In the genomic region with DNA sequence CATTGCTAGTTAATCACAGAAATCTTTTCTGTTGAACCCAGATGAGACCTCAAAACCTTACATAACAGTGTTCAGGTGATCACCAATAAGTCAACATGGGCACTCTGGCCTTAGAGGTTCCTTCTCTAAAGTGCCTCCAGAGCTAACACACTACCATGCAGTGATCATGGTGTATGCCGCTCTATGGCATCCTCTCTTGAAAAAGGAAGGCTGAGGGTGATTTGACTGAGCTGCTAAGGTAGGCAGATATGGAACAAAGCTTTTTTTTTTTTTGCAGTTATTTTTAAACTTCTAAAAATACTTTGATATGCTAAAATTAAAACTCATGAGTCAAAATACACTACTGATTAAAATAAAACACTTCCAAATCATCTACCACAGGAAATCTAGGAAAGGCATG, we compare ENCODE assay signal across 23 cellular contexts. TPM values are rescaled to one million over a fixed set of nuclear protein-coding genes. Genes with fewer than 3 reads are reported as not detected.
DNase-seq lines count a peak whose midpoint lies in the region; ATAC-seq and TF ChIP-seq lines count a peak whose summit lies in the region.
"Had no signal": no experiment of that assay in that cellular context is flagged by ENCODE, and none has a peak within 500 bp of the region (broad histone marks: within the 10 kb centered on the region; RNA-seq: fewer than 3 reads in every experiment).

No MANE protein-coding gene starts in this region.

- peaks cover 11% of the 10 kb centered on the region for H3K36me3 ChIP-seq in RWPE2 (ENCODE audit: low read depth)
- H3K36me3 ChIP-seq: BLaER1 treated with 17β-estradiol and CSF1 and Interleukin-3, amounts not matched to agents 10 nM and 100 nM; HAP-1 had no signal

- intact Hi-C loops in Right ventricle myocardium superior (cut with DNase I), result no loop called here
- intact Hi-C loops in cardiac septum (cut with DNase I), result no loop called here
- intact Hi-C loops in activated T-helper 1 cell treated with anti-CD3 and anti-CD28 coated beads, Interleukin-12 subunit alpha, Interleukin-12 subunit beta, Interleukin-2, Interleukin-4 antibody, amounts not matched to agents 30 ng/mL and 10 ng/mL and 1 ng/mL, durations not matched to agents 14 hours and 24 hours and 36 hours (cut with micrococcal nuclease), result no loop called here

- TF ChIP-seq CTCF in RWPE2 (IDR thresholded peaks at IDR 0.05; ENCODE audit: poor library complexity, severe bottlenecking), result no peak
- no peak for TF ChIP-seq CTCF in glutamatergic neuron (IDR thresholded peaks at IDR 0.05; ENCODE audit: partially characterized antibody, unreplicated experiment)
- TF ChIP-seq CTCF in osteocyte (IDR thresholded peaks at IDR 0.05), result no peak

- peaks cover 2% of the 10 kb centered on the region for H3K27me3 Mint-ChIP-seq in glutamatergic neuron (ENCODE audit: unreplicated experiment)
- H3K27me3 Mint-ChIP-seq in osteocyte (ENCODE audit: unreplicated experiment), result no peaks in the 10 kb centered on the region
- H3K27me3 Mint-ChIP-seq in activated T-helper 1 cell treated with anti-CD3 and anti-CD28 coated beads, Interleukin-12 subunit alpha, Interleukin-12 subunit beta, Interleukin-2, Interleukin-4 antibody, amounts not matched to agents 30 ng/mL and 10 ng/mL and 1 ng/mL, durations not matched to agents 14 hours and 24 hours and 36 hours (ENCODE audit: insufficient read depth), result peaks cover 9% of the 10 kb centered on the region

- DNase-seq in Right ventricle myocardium superior (no peak), cardiac septum (ENCODE audit: low spot score) (no peak), RWPE2 (ENCODE audit: low spot score) (no peak), glutamatergic neuron (no peak), osteocyte (ENCODE audit: extremely low spot score, unreplicated experiment) (no peak)
- DNase-seq in activated T-helper 1 cell treated with anti-CD3 and anti-CD28 coated beads, Interleukin-12 subunit alpha, Interleukin-12 subunit beta, Interleukin-2, Interleukin-4 antibody, amounts not matched to agents 30 ng/mL and 10 ng/mL and 1 ng/mL, durations not matched to agents 14 hours and 24 hours and 36 hours (ENCODE audit: low spot score), result no peak
- DNase-seq: Caco-2; CD4-positive, alpha-beta memory T cell; DMS 273 treated with DMSO at 0.1 percent for 48 hours; DMS79 treated with DMSO at 0.1 percent for 48 hours; Karpas-422; NCI-H1417 treated with DMSO at 0.1 percent for 48 hours; NCI-H187; NCI-H2107; NCI-H446 treated with DMSO at 0.1 percent for 48 hours; NCI-H526 treated with DMSO at 0.1 percent for 48 hours; OCI-M1; SIG-M5 had no signal

- H3K9me3 ChIP-seq in RWPE2 (ENCODE audit: severe bottlenecking), result no peaks in the 10 kb centered on the region
- H3K9me3 ChIP-seq: Caco-2, HAP-1 had no signal

- H3K36me3 Mint-ChIP-seq in glutamatergic neuron (ENCODE audit: unreplicated experiment), result peaks cover 4% of the 10 kb centered on the region
- peaks cover 9% of the 10 kb centered on the region for H3K36me3 Mint-ChIP-seq in osteocyte (ENCODE audit: unreplicated experiment)
- H3K36me3 Mint-ChIP-seq in activated T-helper 1 cell treated with anti-CD3 and anti-CD28 coated beads, Interleukin-12 subunit alpha, Interleukin-12 subunit beta, Interleukin-2, Interleukin-4 antibody, amounts not matched to agents 30 ng/mL and 10 ng/mL and 1 ng/mL, durations not matched to agents 14 hours and 24 hours and 36 hours (ENCODE audit: low read depth), result no peaks in the 10 kb centered on the region
- H3K36me3 Mint-ChIP-seq: CD4-positive, alpha-beta memory T cell had no signal

- H3K27ac ChIP-seq in RWPE2 (ENCODE audit: poor library complexity, severe bottlenecking), result peak overlapping the region; percentile 1
- H3K27ac ChIP-seq: 22Rv1; BLaER1 treated with 17β-estradiol and CSF1 and Interleukin-3, amounts not matched to agents 10 nM and 100 nM had no signal

- H3K4me3 ChIP-seq in RWPE2 (ENCODE audit: severe bottlenecking), result no peak overlapping the region
- H3K4me3 ChIP-seq: BLaER1 treated with 17β-estradiol and CSF1 and Interleukin-3, amounts not matched to agents 10 nM and 100 nM; HAP-1 had no signal

- H3K9me3 Mint-ChIP-seq in glutamatergic neuron (ENCODE audit: unreplicated experiment) (peaks cover 2% of the 10 kb centered on the region), osteocyte (ENCODE audit: unreplicated experiment) (no peaks in the 10 kb centered on the region)
- no peaks in the 10 kb centered on the region for H3K9me3 Mint-ChIP-seq in activated T-helper 1 cell treated with anti-CD3 and anti-CD28 coated beads, Interleukin-12 subunit alpha, Interleukin-12 subunit beta, Interleukin-2, Interleukin-4 antibody, amounts not matched to agents 30 ng/mL and 10 ng/mL and 1 ng/mL, durations not matched to agents 14 hours and 24 hours and 36 hours

- H3K27ac Mint-ChIP-seq in glutamatergic neuron (ENCODE audit: unreplicated experiment) (peak overlapping the region; percentile 38), osteocyte (ENCODE audit: unreplicated experiment) (peak overlapping the region; percentile 55)
- no peak overlapping the region for H3K27ac Mint-ChIP-seq in activated T-helper 1 cell treated with anti-CD3 and anti-CD28 coated beads, Interleukin-12 subunit alpha, Interleukin-12 subunit beta, Interleukin-2, Interleukin-4 antibody, amounts not matched to agents 30 ng/mL and 10 ng/mL and 1 ng/mL, durations not matched to agents 14 hours and 24 hours and 36 hours
- H3K27ac Mint-ChIP-seq: CD4-positive, alpha-beta memory T cell had no signal

- H3K4me1 ChIP-seq in RWPE2 (ENCODE audit: insufficient read depth, poor library complexity, severe bottlenecking), result peaks cover 51% of the 10 kb centered on the region

- no peak overlapping the region for H3K4me3 Mint-ChIP-seq in glutamatergic neuron (ENCODE audit: unreplicated experiment)
- no peak overlapping the region for H3K4me3 Mint-ChIP-seq in osteocyte (ENCODE audit: unreplicated experiment)
- no peak overlapping the region for H3K4me3 Mint-ChIP-seq in activated T-helper 1 cell treated with anti-CD3 and anti-CD28 coated beads, Interleukin-12 subunit alpha, Interleukin-12 subunit beta, Interleukin-2, Interleukin-4 antibody, amounts not matched to agents 30 ng/mL and 10 ng/mL and 1 ng/mL, durations not matched to agents 14 hours and 24 hours and 36 hours
- H3K4me3 Mint-ChIP-seq: CD4-positive, alpha-beta memory T cell had no signal

- ATAC-seq in Right ventricle myocardium superior (ENCODE audit: poor library complexity) (peak; percentile 61), RWPE2 (ENCODE audit: low read depth) (no peak), HG02798 (IDR thresholded peaks at IDR 0.05; ENCODE audit: poor library complexity, unreplicated experiment) (no peak), GM21737 (IDR thresholded peaks at IDR 0.05; ENCODE audit: unreplicated experiment) (no peak)

- H3K4me1 Mint-ChIP-seq in glutamatergic neuron (ENCODE audit: low read depth, unreplicated experiment), result peaks cover 6% of the 10 kb centered on the region
- H3K4me1 Mint-ChIP-seq in osteocyte (ENCODE audit: unreplicated experiment), result peaks cover 73% of the 10 kb centered on the region
- H3K4me1 Mint-ChIP-seq in activated T-helper 1 cell treated with anti-CD3 and anti-CD28 coated beads, Interleukin-12 subunit alpha, Interleukin-12 subunit beta, Interleukin-2, Interleukin-4 antibody, amounts not matched to agents 30 ng/mL and 10 ng/mL and 1 ng/mL, durations not matched to agents 14 hours and 24 hours and 36 hours (ENCODE audit: low read depth), result peaks cover 4% of the 10 kb centered on the region
- H3K4me1 Mint-ChIP-seq: CD4-positive, alpha-beta memory T cell had no signal

- H3K27me3 ChIP-seq in RWPE2 (ENCODE audit: insufficient read depth, poor library complexity, severe bottlenecking), result no peaks in the 10 kb centered on the region
- H3K27me3 ChIP-seq: BLaER1 treated with 17β-estradiol and CSF1 and Interleukin-3, amounts not matched to agents 10 nM and 100 nM had no signal

RNA-seq across cellular contexts. Expression of gene IGF2BP2, which starts 46.0 kb away (rescaled TPM):
- total RNA-seq in Right ventricle myocardium superior (18.7 TPM), cardiac septum (18.5 TPM), glutamatergic neuron (ENCODE audit: unreplicated experiment) (118 TPM), osteocyte (96.7 and 101 TPM in 2 replicates)
- total RNA-seq in activated T-helper 1 cell treated with anti-CD3 and anti-CD28 coated beads, Interleukin-12 subunit alpha, Interleukin-12 subunit beta, Interleukin-2, Interleukin-4 antibody, amounts not matched to agents 30 ng/mL and 10 ng/mL and 1 ng/mL, durations not matched to agents 14 hours and 24 hours and 36 hours, result 0.42 and 0.62 TPM in 2 replicates
- total RNA-seq: CD4-positive, alpha-beta memory T cell had no signal

Comparison
In these comparisons a context has a peak if more than half of its experiments do, and no peak if none do; other contexts are left out.
1. RNA of gene IGF2BP2, which starts 46.0 kb away (total RNA-seq): 118 TPM in glutamatergic neuron (single experiment), 96.7 to 101 TPM in osteocyte, 18.7 TPM in Right ventricle myocardium superior (single experiment) and 18.5 TPM in cardiac septum (single experiment); 0.42 to 0.62 TPM in activated T-helper 1 cell treated with anti-CD3 and anti-CD28 coated beads, Interleukin-12 subunit alpha, Interleukin-12 subunit beta, Interleukin-2, Interleukin-4 antibody, amounts not matched to agents 30 ng/mL and 10 ng/mL and 1 ng/mL, durations not matched to agents 14 hours and 24 hours and 36 hours; every median in the first group is over 10 times any median in the second.